Comparison of ENCODE assay signal across 8 cellular contexts in the genomic region with DNA sequence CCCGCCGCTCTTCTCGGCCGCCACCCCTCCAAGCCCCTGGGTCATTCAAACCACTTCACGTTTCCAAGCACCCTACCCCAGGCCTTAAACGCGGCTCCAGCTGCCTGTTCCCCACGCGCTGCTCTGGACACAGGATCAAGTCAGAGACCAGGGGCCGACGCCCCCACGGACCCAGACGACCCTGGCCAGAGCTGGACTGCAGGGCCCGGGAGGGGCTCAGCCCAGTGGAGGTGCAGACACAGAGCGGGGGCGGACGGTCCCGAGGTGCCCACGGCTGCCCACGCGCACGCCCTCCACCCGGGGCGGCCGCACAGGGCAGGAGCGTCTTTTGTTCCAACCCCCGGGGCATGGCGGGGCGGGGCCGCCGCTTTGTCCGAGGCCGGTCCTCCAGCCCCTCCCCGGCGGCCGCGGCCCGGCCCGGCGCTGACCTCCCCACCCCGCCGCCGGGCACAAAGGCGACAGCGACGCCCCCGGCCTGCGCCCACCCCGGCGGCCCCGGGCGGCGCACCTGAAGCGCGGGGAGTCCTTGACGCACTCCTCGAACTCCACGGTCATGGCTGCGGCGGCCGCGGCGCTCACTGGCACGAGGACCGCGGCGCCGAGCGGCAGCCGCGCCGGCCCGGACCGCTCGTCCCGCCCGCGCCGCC. TPM values are rescaled to one million over a fixed set of nuclear protein-coding genes. Genes with fewer than 3 reads are reported as not detected.
DNase-seq lines count a peak whose midpoint lies in the region; ATAC-seq lines count a peak whose summit lies in the region.

No MANE protein-coding gene starts in this region.

- no peaks in the 10 kb centered on the region for H3K36me3 Mint-ChIP-seq in activated naive CD8-positive, alpha-beta T cell treated with anti-CD3 and anti-CD28 coated beads for 36 hours
- H3K36me3 Mint-ChIP-seq in stimulated activated effector memory CD8-positive, alpha-beta T cell treated with anti-CD3 and anti-CD28 coated beads, Interleukin-12 subunit alpha, Interleukin-12 subunit beta, amount 100 ng/mL, for 72 hours, result peaks cover 30% of the 10 kb centered on the region

- peak; percentile 4 for ATAC-seq in HG03342 (IDR thresholded peaks at IDR 0.05; ENCODE audit: unreplicated experiment)
- no peak for ATAC-seq in stimulated activated effector memory CD8-positive, alpha-beta T cell treated with anti-CD3 and anti-CD28 coated beads, Interleukin-12 subunit alpha, Interleukin-12 subunit beta, amount 100 ng/mL, for 72 hours

- peaks cover 14% of the 10 kb centered on the region for H3K36me3 ChIP-seq in iPS DF 6.9 (ENCODE audit: control insufficient read depth, insufficient read depth, low read length)

- H3K4me1 Mint-ChIP-seq in activated naive CD8-positive, alpha-beta T cell treated with anti-CD3 and anti-CD28 coated beads for 36 hours, result peaks cover 20% of the 10 kb centered on the region
- peaks cover 22% of the 10 kb centered on the region for H3K4me1 Mint-ChIP-seq in stimulated activated effector memory CD8-positive, alpha-beta T cell treated with anti-CD3 and anti-CD28 coated beads, Interleukin-12 subunit alpha, Interleukin-12 subunit beta, amount 100 ng/mL, for 72 hours

- peak; percentile 37 for DNase-seq in activated CD8-positive, alpha-beta memory T cell treated with anti-CD3 and anti-CD28 coated beads, Interleukin-2, amount 50 U/mL, for 4 hours
- DNase-seq in activated CD8-positive, alpha-beta memory T cell treated with anti-CD3 and anti-CD28 coated beads, Interleukin-2, amount 50 U/mL, for 48 hours, result no peak
- peak; percentile 31 for DNase-seq in activated naive CD8-positive, alpha-beta T cell treated with anti-CD3 and anti-CD28 coated beads for 36 hours
- DNase-seq in iPS DF 6.9 (ENCODE audit: low read depth, low spot score) (no peak), NCI-H2227 treated with DMSO at 0.1 percent for 48 hours (lab: John Stamatoyannopoulos, UW) (no peak), NK-92 (lab: John Stamatoyannopoulos, UW; ENCODE audit: unreplicated experiment) (no peak)
- DNase-seq in stimulated activated effector memory CD8-positive, alpha-beta T cell treated with anti-CD3 and anti-CD28 coated beads, Interleukin-12 subunit alpha, Interleukin-12 subunit beta, amount 100 ng/mL, for 72 hours (ENCODE audit: low spot score in 2 of 2), result peak in 1 of 2 donors; percentile 66

- peaks cover 18% of the 10 kb centered on the region for H3K4me1 ChIP-seq in iPS DF 6.9 (ENCODE audit: control insufficient read depth, insufficient read depth, low read length)

- no CpG with 5 or more reads among the region's 79 CpGs for WGBS in iPS DF 6.9 (ENCODE audit: insufficient coverage, insufficient read length)

- no peaks in the 10 kb centered on the region for H3K27me3 Mint-ChIP-seq in activated naive CD8-positive, alpha-beta T cell treated with anti-CD3 and anti-CD28 coated beads for 36 hours

- peak overlapping the region; percentile 68 for H3K27ac Mint-ChIP-seq in activated naive CD8-positive, alpha-beta T cell treated with anti-CD3 and anti-CD28 coated beads for 36 hours
- peak overlapping the region; percentile 86 for H3K27ac Mint-ChIP-seq in stimulated activated effector memory CD8-positive, alpha-beta T cell treated with anti-CD3 and anti-CD28 coated beads, Interleukin-12 subunit alpha, Interleukin-12 subunit beta, amount 100 ng/mL, for 72 hours

- H3K9me3 Mint-ChIP-seq in activated naive CD8-positive, alpha-beta T cell treated with anti-CD3 and anti-CD28 coated beads for 36 hours, result no peaks in the 10 kb centered on the region
- no peaks in the 10 kb centered on the region for H3K9me3 Mint-ChIP-seq in stimulated activated effector memory CD8-positive, alpha-beta T cell treated with anti-CD3 and anti-CD28 coated beads, Interleukin-12 subunit alpha, Interleukin-12 subunit beta, amount 100 ng/mL, for 72 hours

- H3K4me3 Mint-ChIP-seq in activated naive CD8-positive, alpha-beta T cell treated with anti-CD3 and anti-CD28 coated beads for 36 hours, result peak overlapping the region; percentile 85
- peak overlapping the region; percentile 78 for H3K4me3 Mint-ChIP-seq in stimulated activated effector memory CD8-positive, alpha-beta T cell treated with anti-CD3 and anti-CD28 coated beads, Interleukin-12 subunit alpha, Interleukin-12 subunit beta, amount 100 ng/mL, for 72 hours

- peak overlapping the region; percentile 67; the same call in 1 of the 2 replicates for H3K4me3 ChIP-seq in iPS DF 6.9 (ENCODE audit: low read length)

- H3K27ac ChIP-seq in iPS DF 6.9 (ENCODE audit: low read length), result no peak overlapping the region

- no peaks in the 10 kb centered on the region for H3K9me3 ChIP-seq in iPS DF 6.9 (ENCODE audit: control insufficient read depth, insufficient read depth, low read length)

- no peaks in the 10 kb centered on the region for H3K27me3 ChIP-seq in iPS DF 6.9 (ENCODE audit: control insufficient read depth, insufficient read depth, low read length)

RNA-seq across cellular contexts. Expression of a gene that starts 0.3 kb away (rescaled TPM):
- 10 to 100 TPM; 26.6 to 28.4 TPM for total RNA-seq in activated naive CD8-positive, alpha-beta T cell treated with anti-CD3 and anti-CD28 coated beads for 36 hours

RNA-seq across cellular contexts. Expression of a gene that starts 1.0 kb away (rescaled TPM):
- 10 to 100 TPM; 29.6 to 30.0 TPM for total RNA-seq in activated naive CD8-positive, alpha-beta T cell treated with anti-CD3 and anti-CD28 coated beads for 36 hours

RNA-seq across cellular contexts. Expression of a gene that starts 17.1 kb away (rescaled TPM):
- 100 to 1,000 TPM; 111 to 113 TPM for total RNA-seq in activated naive CD8-positive, alpha-beta T cell treated with anti-CD3 and anti-CD28 coated beads for 36 hours

RNA-seq across cellular contexts. Expression of a gene that starts 17.2 kb away (rescaled TPM):
- 10 to 100 TPM; 12.2 to 13.7 TPM for total RNA-seq in activated naive CD8-positive, alpha-beta T cell treated with anti-CD3 and anti-CD28 coated beads for 36 hours

RNA-seq across cellular contexts. Expression of a gene that starts 23.7 kb away (rescaled TPM):
- under 1 TPM; 0.06 to 0.20 TPM for total RNA-seq in activated naive CD8-positive, alpha-beta T cell treated with anti-CD3 and anti-CD28 coated beads for 36 hours

Comparison
In these comparisons a context has a peak if more than half of its experiments do, and no peak if none do; other contexts are left out.
1. DNase-seq: peak in activated CD8-positive, alpha-beta memory T cell treated with anti-CD3 and anti-CD28 coated beads, Interleukin-2, amount 50 U/mL, for 4 hours (single experiment) and activated naive CD8-positive, alpha-beta T cell treated with anti-CD3 and anti-CD28 coated beads for 36 hours (single experiment); none in activated CD8-positive, alpha-beta memory T cell treated with anti-CD3 and anti-CD28 coated beads, Interleukin-2, amount 50 U/mL, for 48 hours (single experiment), iPS DF 6.9 (single experiment), NCI-H2227 treated with DMSO at 0.1 percent for 48 hours (single experiment) and NK-92 (single experiment).